ENCODE assay signal across 10 cellular contexts in the genomic region with DNA sequence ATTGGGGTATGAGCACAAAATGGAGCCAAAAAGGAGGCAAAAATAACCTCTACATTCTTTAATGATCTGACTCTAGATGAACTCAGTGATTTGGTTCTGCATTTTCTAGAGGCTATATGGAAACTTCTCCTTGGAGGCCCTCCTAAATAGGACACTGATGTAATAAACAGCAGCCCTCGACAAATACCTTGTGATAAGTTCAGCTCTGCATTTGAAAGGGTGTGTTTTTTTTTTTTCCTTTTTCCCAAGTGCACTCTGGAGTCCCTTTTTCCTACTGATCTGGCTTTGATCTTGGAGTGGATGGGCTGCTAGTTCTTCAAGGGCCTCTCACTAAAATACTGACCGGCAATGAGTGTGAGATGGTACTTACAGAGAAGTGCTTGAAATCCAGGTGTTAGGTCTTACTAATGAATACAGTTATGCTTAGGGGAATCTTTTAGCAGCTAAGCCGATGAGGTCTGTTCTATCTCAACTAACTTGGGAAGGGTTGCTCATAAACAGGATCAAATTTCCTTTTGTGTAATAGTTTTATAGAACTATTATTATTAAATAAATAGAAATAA.
"Had no signal": no experiment of that assay in that cellular context is flagged by ENCODE, and none has a peak within 500 bp of the region (broad histone marks: within the 10 kb centered on the region; RNA-seq: fewer than 3 reads in every experiment).

No MANE protein-coding gene starts in this region.

- H3K36me3 ChIP-seq: breast epithelium, SJSA1 had no signal

- H3K4me3 ChIP-seq: breast epithelium, K562, SJSA1 had no signal

- H3K9me3 ChIP-seq: breast epithelium, SJSA1 had no signal

- H3K9me3 Mint-ChIP-seq: activated naive CD4-positive, alpha-beta T cell treated with anti-CD3 and anti-CD28 coated beads, Interleukin-2, amount 50 U/mL, for 24 hours; T-helper 1 cell treated with Interleukin-12 subunit alpha and Interleukin-12 subunit beta and Interleukin-4 antibody, amounts not matched to agents 30 μg/mL and 1 μg/mL, for 36 hours had no signal

- H3K4me1 ChIP-seq: breast epithelium, SJSA1 had no signal

- ATAC-seq: activated CD8-positive, alpha-beta T cell treated with anti-CD3 and anti-CD28 coated beads, Interleukin-2, amount 10 ng/mL, durations not matched to agents 7 days and 5 days; K562 had no signal

- H3K4me3 Mint-ChIP-seq: activated CD8-positive, alpha-beta T cell treated with anti-CD3 and anti-CD28 coated beads, Interleukin-2, amount 10 ng/mL, durations not matched to agents 7 days and 5 days; activated naive CD4-positive, alpha-beta T cell treated with anti-CD3 and anti-CD28 coated beads, Interleukin-2, amount 50 U/mL, for 24 hours; T-helper 1 cell treated with Interleukin-12 subunit alpha and Interleukin-12 subunit beta and Interleukin-4 antibody, amounts not matched to agents 30 μg/mL and 1 μg/mL, for 36 hours had no signal

- H3K27ac Mint-ChIP-seq: activated CD8-positive, alpha-beta T cell treated with anti-CD3 and anti-CD28 coated beads, Interleukin-2, amount 10 ng/mL, durations not matched to agents 7 days and 5 days; activated naive CD4-positive, alpha-beta T cell treated with anti-CD3 and anti-CD28 coated beads, Interleukin-2, amount 50 U/mL, for 24 hours; T-helper 1 cell treated with Interleukin-12 subunit alpha and Interleukin-12 subunit beta and Interleukin-4 antibody, amounts not matched to agents 30 μg/mL and 1 μg/mL, for 36 hours had no signal

- H3K4me1 Mint-ChIP-seq: activated naive CD4-positive, alpha-beta T cell treated with anti-CD3 and anti-CD28 coated beads, Interleukin-2, amount 50 U/mL, for 24 hours had no signal

- H3K36me3 Mint-ChIP-seq: activated naive CD4-positive, alpha-beta T cell treated with anti-CD3 and anti-CD28 coated beads, Interleukin-2, amount 50 U/mL, for 24 hours had no signal

- H3K27me3 ChIP-seq: breast epithelium had no signal

- DNase-seq: activated CD4-positive, CD25-positive, alpha-beta regulatory T cell treated with anti-CD3 and anti-CD28 coated beads, Interleukin-2, amount 50 U/mL, for 72 hours; activated CD8-positive, alpha-beta memory T cell treated with anti-CD3 and anti-CD28 coated beads, Interleukin-2, amount 50 U/mL, for 48 hours; activated T-cell treated with anti-CD3 and anti-CD28 coated beads, Interleukin-2, amount 50 U/mL, for 1 hour; aorta had no signal

- H3K27ac ChIP-seq: breast epithelium, SJSA1 had no signal
